In genomic region chr2:10160226-10160955, GRCh38 we compare ENCODE assay signal across 14 cellular contexts. TPM values are rescaled to one million over a fixed set of nuclear protein-coding genes. Genes with fewer than 3 reads are reported as not detected.
DNase-seq lines count a peak whose midpoint lies in the region; ATAC-seq, FAIRE-seq and TF ChIP-seq lines count a peak whose summit lies in the region.
"Had no signal": no experiment of that assay in that cellular context is flagged by ENCODE, and none has a peak within 500 bp of the region (broad histone marks: within the 10 kb centered on the region; RNA-seq: fewer than 3 reads in every experiment).

No MANE protein-coding gene starts in this region.

- CTCF ChIA-PET in activated naive CD4-positive, alpha-beta T cell treated with anti-CD3 and anti-CD28 coated beads, Interleukin-2, amount 10 ng/mL, durations not matched to agents 7 days and 5 days (lab: Charles Lee) = interaction anchor here (1.0 to 6.1 kb wide), 3 partner anchors 17 to 275 kb away, joined by 3 to 35 read pairs (median 9); no protein-coding TSS in a partner anchor
- CTCF ChIA-PET in HEK293 (lab: Yijun Ruan, JAX) = interaction anchor here (0.8 to 1.2 kb wide), 2 partner anchors 21 to 275 kb away, joined by 3 read pairs; no protein-coding TSS in a partner anchor
- CTCF ChIA-PET in H1 (lab: Charles Lee; ENCODE audit: partially characterized antibody) = interaction anchor here (0.6 to 17.7 kb wide), 15 partner anchors 9 to 275 kb away, joined by 3 to 169 read pairs (median 3); no protein-coding TSS in a partner anchor

- H2AFZ ChIP-seq in H1 (ENCODE audit: low read length) = no peak overlapping the region

- H3K79me1 ChIP-seq in H1 (ENCODE audit: low read depth, low read length) = no peaks in the 10 kb centered on the region

- H3K36me3 ChIP-seq in HEK293 (ENCODE audit: control insufficient read depth in 2 of 2, insufficient read depth in 1 of 2, low read length in 2 of 2) (peaks cover 0 to 10% of the 10 kb centered on the region in 2 experiments; a peak in 1 of 3 replicates), H1 (ENCODE audit: control insufficient read depth in 2 of 4, insufficient read depth in 4 of 4, low read length in 3 of 4) (peaks cover 0 to 6% (median 0%) of the 10 kb centered on the region in 4 experiments; a peak in 2 of 8 replicates)

- no peak overlapping the region for H3K4ac ChIP-seq in H1 (replicated peaks; ENCODE audit: insufficient read length, low read depth, low read length)

- peak overlapping the region in 1 of 4 experiments; percentile 13; a peak in 1 of 7 replicates for H3K9ac ChIP-seq in H1 (replicated peaks in 1 of 4; ENCODE audit: extremely low read depth in 1 of 4, low read depth in 3 of 4, low read length in 3 of 4)

- no peak overlapping the region for H3K18ac ChIP-seq in H1 (ENCODE audit: extremely low read depth, low read length)

- H2BK15ac ChIP-seq in H1 (ENCODE audit: low read length) = no peak overlapping the region

- TF ChIP-seq POLR2A in H1 (IDR thresholded peaks at IDR 0.05; ENCODE audit: control extremely low read depth in 1 of 2, low read depth in 2 of 2, low read length in 2 of 2) = no peak

- no peaks in the 10 kb centered on the region for H3K79me2 ChIP-seq in H1 (ENCODE audit: control insufficient read depth in 1 of 2, insufficient read depth in 2 of 2, low read length in 2 of 2)

- no peak overlapping the region for H2BK120ac ChIP-seq in H1 (replicated peaks; ENCODE audit: low read depth, low read length)

- H3K27me3 Mint-ChIP-seq in activated naive CD4-positive, alpha-beta T cell treated with anti-CD3 and anti-CD28 coated beads, Interleukin-2, amount 10 ng/mL, durations not matched to agents 7 days and 5 days = no peaks in the 10 kb centered on the region

- no peak overlapping the region for H4K91ac ChIP-seq in H1 (replicated peaks; ENCODE audit: insufficient read length, low read length)

- no peak for DNase-seq in activated naive CD4-positive, alpha-beta T cell treated with anti-CD3 and anti-CD28 coated beads, Interleukin-2, amount 10 ng/mL, durations not matched to agents 7 days and 5 days
- DNase-seq in activated naive CD4-positive, alpha-beta T cell treated with Interleukin-2 at 50 U/mL for 16 hours = no peak
- DNase-seq in H1 (ENCODE audit: low read depth in 1 of 2, low spot score in 2 of 2) (no peak), urothelium cell line (ENCODE audit: low spot score) (no peak), superior temporal gyrus (ENCODE audit: extremely low spot score) (no peak)
- DNase-seq: DMS153, EL, NCI-H1417 treated with DMSO at 0.1 percent for 48 hours, NCI-H2029 treated with DMSO at 0.1 percent for 48 hours, NCI-H2227 treated with DMSO at 0.1 percent for 48 hours, NCI-H526, PC-3 had no signal

- H3K23ac ChIP-seq in H1 (ENCODE audit: insufficient read length) = no peak overlapping the region

- H3K27ac ChIP-seq in HEK293 (ENCODE audit: extremely low read depth, low read depth, low read length) (no peak overlapping the region), H1 (ENCODE audit: low read depth, low read length) (no peak overlapping the region)

- no peak for TF ChIP-seq RAD21 in H1 (IDR thresholded peaks at IDR 0.05 in 1 of 2, conservative IDR thresholded peaks at IDR 0.05 in 1 of 2; ENCODE audit: low read depth in 2 of 2, low read length in 2 of 2)

- no peak overlapping the region for H4K5ac ChIP-seq in H1 (ENCODE audit: insufficient read length, low read depth, low read length)

- H3K4me1 Mint-ChIP-seq in activated naive CD4-positive, alpha-beta T cell treated with anti-CD3 and anti-CD28 coated beads, Interleukin-2, amount 10 ng/mL, durations not matched to agents 7 days and 5 days = peaks cover 26% of the 10 kb centered on the region

- ATAC-seq in GM19351 (IDR thresholded peaks at IDR 0.05; ENCODE audit: unreplicated experiment) = no peak
- ATAC-seq: PC-3 had no signal

- H3K4me3 ChIP-seq in HEK293 (ENCODE audit: low read depth, low read length) (no peak overlapping the region), H1 (ENCODE audit: extremely low read depth in 1 of 4, insufficient read depth in 2 of 4, low read depth in 3 of 4, low read length in 4 of 4) (no peak overlapping the region)

- no peak overlapping the region for H3K14ac ChIP-seq in H1 (ENCODE audit: insufficient read length)

- TF ChIP-seq CTCF in HEK293 (tag by site-specific recombination; IDR thresholded peaks at IDR 0.05) = no peak
- TF ChIP-seq CTCF in H1 (IDR thresholded peaks at IDR 0.05; ENCODE audit: control extremely low read depth in 1 of 3, insufficient read depth in 1 of 3, low read depth in 1 of 3, low read length in 3 of 3) = no peak

- POLR2A ChIA-PET in HEK293 (lab: Yijun Ruan, JAX) (interaction anchor here (1.1 kb wide), 1 partner anchor 9 kb away, joined by 3 read pairs; no protein-coding TSS in a partner anchor), H1 (lab: Charles Lee; ENCODE audit: partially characterized antibody) (interaction anchor here (0.6 to 3.1 kb wide), 4 partner anchors 11 to 317 kb away, joined by 3 to 12 read pairs (median 4); no protein-coding TSS in a partner anchor)

- H3K4me2 ChIP-seq in H1 (ENCODE audit: insufficient read depth in 1 of 2, low read depth in 2 of 2, low read length in 2 of 2) = no peak overlapping the region

- FAIRE-seq in H1 (lab: Jason Lieb, UNC) (no peak), urothelium cell line (lab: Jason Lieb, UNC) (peak; percentile 20)

- no peak overlapping the region for H2BK12ac ChIP-seq in H1 (ENCODE audit: low read depth, low read length)

- H4K20me1 ChIP-seq in H1 (replicated peaks in 1 of 2; ENCODE audit: control insufficient read depth in 1 of 2, insufficient read depth in 2 of 2, low read length in 2 of 2) = peaks cover 0 to 5% of the 10 kb centered on the region in 2 experiments

- H3K36me3 Mint-ChIP-seq in activated naive CD4-positive, alpha-beta T cell treated with anti-CD3 and anti-CD28 coated beads, Interleukin-2, amount 10 ng/mL, durations not matched to agents 7 days and 5 days = peaks cover 50% of the 10 kb centered on the region

- H3K56ac ChIP-seq in H1 (replicated peaks; ENCODE audit: insufficient read length, low read depth, low read length) = no peak overlapping the region

- H3K4me3 Mint-ChIP-seq in activated naive CD4-positive, alpha-beta T cell treated with anti-CD3 and anti-CD28 coated beads, Interleukin-2, amount 10 ng/mL, durations not matched to agents 7 days and 5 days = no peak overlapping the region

- peaks cover 2% of the 10 kb centered on the region; the same call in 1 of the 2 replicates for H3K23me2 ChIP-seq in H1 (ENCODE audit: low read depth, low read length)

- no peaks in the 10 kb centered on the region for H3K9me3 Mint-ChIP-seq in activated naive CD4-positive, alpha-beta T cell treated with anti-CD3 and anti-CD28 coated beads, Interleukin-2, amount 10 ng/mL, durations not matched to agents 7 days and 5 days

- H3K9me3 ChIP-seq in HEK293 (ENCODE audit: control insufficient read depth, insufficient read depth, low read depth, low read length) (no peaks in the 10 kb centered on the region), H1 (ENCODE audit: insufficient read depth in 2 of 2, low read depth in 1 of 2, low read length in 1 of 2) (no peaks in the 10 kb centered on the region)

- no peak overlapping the region for H2BK5ac ChIP-seq in H1 (ENCODE audit: low read depth, low read length)

- H3K27ac Mint-ChIP-seq in activated naive CD4-positive, alpha-beta T cell treated with anti-CD3 and anti-CD28 coated beads, Interleukin-2, amount 10 ng/mL, durations not matched to agents 7 days and 5 days = peak overlapping the region; percentile 61

- H3K27me3 ChIP-seq in H1 (replicated peaks in 1 of 4; ENCODE audit: control insufficient read depth in 3 of 4, extremely low read depth in 1 of 4, insufficient read depth in 3 of 4, low read length in 3 of 4) = no peaks in the 10 kb centered on the region

- TF ChIP-seq EP300 in H1 (IDR thresholded peaks at IDR 0.05; ENCODE audit: borderline replicate concordance in 1 of 2, low read depth in 2 of 2, low read length in 2 of 2) = no peak

- H2AK5ac ChIP-seq in H1 (ENCODE audit: low read depth, low read length) = no peak overlapping the region

- no peak overlapping the region for H2BK20ac ChIP-seq in H1 (ENCODE audit: low read length)

- H4K8ac ChIP-seq in H1 (ENCODE audit: extremely low read depth, insufficient read depth, low read length) = peak overlapping the region; percentile 63; the same call in 1 of the 2 replicates

- WGBS in H1 (ENCODE audit: extremely low coverage in 1 of 2, insufficient coverage in 1 of 2, insufficient read length in 1 of 2, insufficient replicate concordance in 2 of 2, low coverage in 1 of 2, low lambda C conversion rate in 2 of 2, missing lambda C conversion rate in 1 of 2), 2 experiments = 86% methylated on average over 13 of the region's 13 CpGs; no CpG with 5 or more reads in 1 of the 2 experiments

- H3K4me1 ChIP-seq in HEK293 (ENCODE audit: control insufficient read depth, insufficient read depth, low read length) (no peaks in the 10 kb centered on the region), H1 (replicated peaks in 1 of 4; ENCODE audit: control insufficient read depth in 3 of 4, insufficient read depth in 4 of 4, low read length in 3 of 4) (peaks cover 0 to 7% (median 0%) of the 10 kb centered on the region in 4 experiments; a peak in 1 of 7 replicates)

TF ChIP-seq in HEK293, 187 proteins besides CTCF, POLR2A, EP300 and RAD21:
- TF ChIP-seq ZIC2 (tag by site-specific recombination; IDR thresholded peaks at IDR 0.05) = 0 out of 2 replicates have a peak, but pooled peaks have one; percentile 21
- TF ChIP-seq GLI2 (tag by site-specific recombination; IDR thresholded peaks at IDR 0.05; ENCODE audit: borderline replicate concordance, low read depth) = no peak

TF ChIP-seq in H1, 55 proteins besides CTCF, POLR2A, EP300 and RAD21:
- no peak for TF ChIP-seq CTBP2 (IDR thresholded peaks at IDR 0.05; ENCODE audit: borderline replicate concordance, insufficient read depth, insufficient read length, low read length)
- no peak for TF ChIP-seq SRF (IDR thresholded peaks at IDR 0.05; ENCODE audit: low read depth, low read length)
- no peak for TF ChIP-seq KDM5A (IDR thresholded peaks at IDR 0.05; ENCODE audit: low read length)
- no peak for TF ChIP-seq SP2 (IDR thresholded peaks at IDR 0.05; ENCODE audit: low read length)

RNA-seq across cellular contexts. Expression of gene RRM2, which starts 37.9 kb away (rescaled TPM):
- 215 and 228 TPM in 2 replicates for total RNA-seq in H1 (2021; fragmentation: NEBNext Ultra II Directional; extraction: Animal tissue kit (Norgen Biotek cat#: 25700))
- polyA plus RNA-seq in H1 (2011; rRNA removed) = 37.7 and 58.8 TPM in 2 replicates
- 42.1 TPM for polyA plus RNA-seq in H1 (2011; cell fraction: cytosol; rRNA removed)
- polyA plus RNA-seq in H1 (2011; cell fraction: nucleus; rRNA removed) = 79.0 TPM
- polyA plus RNA-seq in H1 (2012, experiment 1 of 2) = 130 to 156 TPM (median 139 TPM) in 4 replicates
- polyA plus RNA-seq in H1 (2012, experiment 2 of 2) = 24.6 TPM
- 102 TPM for polyA plus RNA-seq in H1 (2013, experiment 1 of 2)
- 111 TPM for polyA plus RNA-seq in H1 (2013, experiment 2 of 2)
- polyA minus RNA-seq in H1 (2011; rRNA and poly(A)+ RNA removed) = 50.6 and 53.5 TPM in 2 replicates
- 104 TPM for polyA minus RNA-seq in H1 (2011; cell fraction: cytosol; rRNA and poly(A)+ RNA removed)
- polyA minus RNA-seq in H1 (2011; cell fraction: nucleus; rRNA and poly(A)+ RNA removed) = 131 TPM
